ENCODE assay signal across 22 cellular contexts in genomic region chr11:69650832-69651344, GRCh38. TPM values are rescaled to one million over a fixed set of nuclear protein-coding genes. Genes with fewer than 3 reads are reported as not detected.
"Had no signal": no experiment of that assay in that cellular context is flagged by ENCODE, and none has a peak within 500 bp of the region (broad histone marks: within the 10 kb centered on the region; RNA-seq: fewer than 3 reads in every experiment).

No MANE protein-coding gene starts in this region.

- H3K9me3 Mint-ChIP-seq: activated B cell treated with CpG ODN at 0.5 μM for 24 hours; neural progenitor cell; T-helper 1 cell treated with Interleukin-12 subunit alpha and Interleukin-12 subunit beta and Interleukin-4 antibody, amounts not matched to agents 30 μg/mL and 1 μg/mL, for 36 hours had no signal

- H3K4me3 ChIP-seq: body of pancreas, coronary artery, esophagus squamous epithelium, neural progenitor cell, pancreas, skin epidermis, transverse colon had no signal

- H3K4me1 ChIP-seq: pancreas had no signal

- H3K27me3 Mint-ChIP-seq: activated B cell treated with CpG ODN at 0.5 μM for 24 hours; activated naive CD8-positive, alpha-beta T cell had no signal

- H3K9ac ChIP-seq: neural progenitor cell had no signal

- H3K4me3 Mint-ChIP-seq: activated B cell treated with CpG ODN at 0.5 μM for 24 hours; activated naive CD8-positive, alpha-beta T cell; neural progenitor cell; T-helper 1 cell treated with Interleukin-12 subunit alpha and Interleukin-12 subunit beta and Interleukin-4 antibody, amounts not matched to agents 30 μg/mL and 1 μg/mL, for 36 hours had no signal

- H3K27ac ChIP-seq: coronary artery, esophagus squamous epithelium, neural progenitor cell, pancreas, transverse colon had no signal

- ATAC-seq: body of pancreas, pancreas had no signal

- DNase-seq: activated B cell treated with CpG ODN at 0.5 μM for 24 hours; activated CD4-positive, alpha-beta T cell treated with anti-CD3 and anti-CD28 coated beads for 48 hours; activated gamma-delta T cell treated with Interleukin-2 at 50 U/mL for 16 hours; amygdala; body of pancreas; central memory CD4-positive, alpha-beta T cell; esophagus squamous epithelium; hippocampal formation; stimulated activated CD4-positive, alpha-beta T cell treated with anti-CD3 and anti-CD28 coated beads, Interleukin-4, amount 100 ng/mL, for 24 hours; stimulated activated naive CD4-positive, alpha-beta T cell; transverse colon had no signal

- H3K36me3 ChIP-seq: neural progenitor cell, transverse colon had no signal

- FAIRE-seq: keratinocyte, pancreas had no signal

- H3K27ac Mint-ChIP-seq: activated B cell treated with CpG ODN at 0.5 μM for 24 hours; activated naive CD8-positive, alpha-beta T cell; neural progenitor cell; T-helper 1 cell treated with Interleukin-12 subunit alpha and Interleukin-12 subunit beta and Interleukin-4 antibody, amounts not matched to agents 30 μg/mL and 1 μg/mL, for 36 hours had no signal

- H3K9me3 ChIP-seq: body of pancreas, esophagus squamous epithelium, pancreas, transverse colon had no signal

- H3K27me3 ChIP-seq: body of pancreas, esophagus squamous epithelium, neural progenitor cell, pancreas, transverse colon had no signal

RNA-seq across cellular contexts. Expression of gene FGF19, which starts 52.9 kb away (rescaled TPM):
- total RNA-seq: activated B cell treated with CpG ODN at 0.5 μM for 24 hours, body of pancreas, esophagus squamous epithelium, fibroblast of villous mesenchyme, liver, renal cortical epithelial cell, subcutaneous adipose tissue, transverse colon had no signal
